In genomic region chr16:1705324-1705687, GRCh38 we compare ENCODE assay signal across 8 cellular contexts. TPM values are rescaled to one million over a fixed set of nuclear protein-coding genes. Genes with fewer than 3 reads are reported as not detected.
DNase-seq lines count a peak whose midpoint lies in the region; ATAC-seq and TF ChIP-seq lines count a peak whose summit lies in the region.
"Not testable (repeated sequence)": the region's sequence is repeated elsewhere in the genome, so short reads cannot be mapped to it uniquely, and the experiment has no call there.

No MANE protein-coding gene starts in this region.

- TF ChIP-seq CTCF in GM12864 (IDR thresholded peaks at IDR 0.05; ENCODE audit: low read depth, low read length, missing control alignments); OCI-LY7 (conservative IDR thresholded peaks at IDR 0.05; ENCODE audit: low read length); endothelial cell (IDR thresholded peaks at IDR 0.05; ENCODE audit: unreplicated experiment): not testable (repeated sequence)

- H3K4me3 ChIP-seq in GM12864 (ENCODE audit: low read depth, low read length) (peak overlapping the region; percentile 76), OCI-LY7 (ENCODE audit: low read depth, low read length, poor library complexity, severe bottlenecking) (peak overlapping the region; percentile 83), rectal smooth muscle tissue (ENCODE audit: low read length) (peak overlapping the region; percentile 94), urinary bladder (ENCODE audit: low read depth, low read length) (peak overlapping the region; percentile 81)

- not testable (repeated sequence) for H3K27me3 Mint-ChIP-seq in activated T-helper 17 cell treated with anti-CD3 and anti-CD28 coated beads, Interleukin-2, amount 50 U/mL, for 72 hours
- H3K27me3 Mint-ChIP-seq in endothelial cell (ENCODE audit: unreplicated experiment) = peaks cover 18% of the 10 kb centered on the region

- H3K27ac Mint-ChIP-seq in activated T-helper 17 cell treated with anti-CD3 and anti-CD28 coated beads, Interleukin-2, amount 50 U/mL, for 72 hours = peak overlapping the region; percentile 97
- H3K27ac Mint-ChIP-seq in endothelial cell (ENCODE audit: unreplicated experiment) = peak overlapping the region; percentile 97

- BruUV-seq in OCI-LY7 (replicated peaks; lab: Mats Ljungman, UMichigan) = not testable (repeated sequence)

- peaks cover 36% of the 10 kb centered on the region for H3K79me2 ChIP-seq in OCI-LY7 (ENCODE audit: insufficient read depth, low read depth, low read length)

- H3K4me1 ChIP-seq in OCI-LY7 (ENCODE audit: insufficient read depth, low read length, poor library complexity, severe bottlenecking) (peaks cover 25% of the 10 kb centered on the region), rectal smooth muscle tissue (ENCODE audit: control insufficient read depth, insufficient read depth, low read length) (peaks cover 12% of the 10 kb centered on the region)
- H3K4me1 ChIP-seq in urinary bladder (ENCODE audit: insufficient read depth) = not testable (repeated sequence)

- not testable (repeated sequence) for H3K9me3 ChIP-seq in OCI-LY7 (ENCODE audit: low read length)

- CTCF ChIA-PET in OCI-LY7 (lab: Charles Lee; ENCODE audit: unreplicated experiment) = interaction anchor here (0.9 to 1.3 kb wide), 3 partner anchors 19 to 77 kb away, joined by 3 to 5 read pairs (median 4); partner anchors contain the start of genes JPT2 and NUBP2

- peak overlapping the region; percentile 86 for H3K4me2 ChIP-seq in OCI-LY7 (ENCODE audit: low read length)

- H3K4me3 Mint-ChIP-seq in activated T-helper 17 cell treated with anti-CD3 and anti-CD28 coated beads, Interleukin-2, amount 50 U/mL, for 72 hours = peak overlapping the region; percentile 96
- peak overlapping the region; percentile 98 for H3K4me3 Mint-ChIP-seq in endothelial cell (ENCODE audit: unreplicated experiment)

- peak overlapping the region; percentile 85 for H3K9ac ChIP-seq in rectal smooth muscle tissue (ENCODE audit: low read length)

- DNase-seq in GM12864 (ENCODE audit: low read depth); OCI-LY7 (ENCODE audit: low spot score); endothelial cell (ENCODE audit: low spot score); left lobe of liver (ENCODE audit: low spot score): not testable (repeated sequence)

- H3K27me3 ChIP-seq in rectal smooth muscle tissue (ENCODE audit: control insufficient read depth, insufficient read depth, low read length) = not testable (repeated sequence)

- peak overlapping the region; percentile 83 for H2AFZ ChIP-seq in OCI-LY7 (ENCODE audit: low read length)

- peaks cover 36% of the 10 kb centered on the region for H3K36me3 Mint-ChIP-seq in activated T-helper 17 cell treated with anti-CD3 and anti-CD28 coated beads, Interleukin-2, amount 50 U/mL, for 72 hours (ENCODE audit: low read depth)
- peaks cover 29% of the 10 kb centered on the region for H3K36me3 Mint-ChIP-seq in endothelial cell (ENCODE audit: low read depth, unreplicated experiment)

- H3K36me3 ChIP-seq in OCI-LY7 (ENCODE audit: insufficient read depth, low read length) = peaks cover 47% of the 10 kb centered on the region
- not testable (repeated sequence) for H3K36me3 ChIP-seq in rectal smooth muscle tissue (ENCODE audit: control insufficient read depth, insufficient read depth, low read length); urinary bladder (ENCODE audit: insufficient read depth)

- peak; percentile 5 for ATAC-seq in HG03354 (IDR thresholded peaks at IDR 0.05; ENCODE audit: poor library complexity, severe bottlenecking, unreplicated experiment)
- peak; percentile 42 for ATAC-seq in activated T-helper 17 cell treated with anti-CD3 and anti-CD28 coated beads, Interleukin-2, amount 50 U/mL, for 72 hours (replicated peaks)
- peak; percentile 23 for ATAC-seq in left lobe of liver

- intact Hi-C loops in OCI-LY7 (cut with micrococcal nuclease; ENCODE audit: unreplicated experiment) = loop anchor here (1.0 to 2.0 kb wide), 2 partner anchors 26 to 93 kb away; partner anchors contain the start of genes CRAMP1 and IFT140

- peaks cover 15% of the 10 kb centered on the region; the same call in 1 of the 2 replicates for H4K20me1 ChIP-seq in OCI-LY7 (ENCODE audit: insufficient read depth, low read length)

- not testable (repeated sequence) for H3K4me1 Mint-ChIP-seq in activated T-helper 17 cell treated with anti-CD3 and anti-CD28 coated beads, Interleukin-2, amount 50 U/mL, for 72 hours
- H3K4me1 Mint-ChIP-seq in endothelial cell (ENCODE audit: unreplicated experiment) = peaks cover 16% of the 10 kb centered on the region

- peak overlapping the region; percentile 55 for H3K27ac ChIP-seq in OCI-LY7 (ENCODE audit: low read depth, low read length, poor library complexity, severe bottlenecking)
- peak overlapping the region; percentile 91 for H3K27ac ChIP-seq in rectal smooth muscle tissue (ENCODE audit: low read depth, low read length)
- H3K27ac ChIP-seq in urinary bladder (ENCODE audit: low read depth) = peak overlapping the region; percentile 79

- POLR2A ChIA-PET in OCI-LY7 (lab: Charles Lee) = interaction anchor here (0.7 to 2.0 kb wide), 7 partner anchors 12 to 566 kb away, joined by 3 to 12 read pairs (median 3); partner anchors contain the start of gene JPT2

- H3K9me3 Mint-ChIP-seq in activated T-helper 17 cell treated with anti-CD3 and anti-CD28 coated beads, Interleukin-2, amount 50 U/mL, for 72 hours; endothelial cell (ENCODE audit: unreplicated experiment): not testable (repeated sequence)

- under 1% methylated on average over 16 of the region's 16 CpGs for WGBS in urinary bladder

- not testable (repeated sequence) for H3K9me2 ChIP-seq in OCI-LY7 (ENCODE audit: insufficient read depth, low read length)

RNA-seq across cellular contexts. Expression of gene MAPK8IP3, which starts 0.7 kb away (rescaled TPM):
- total RNA-seq in OCI-LY7 (2014; rRNA removed; shearing (Covaris generic)) = 95.9 and 114 TPM in 2 replicates
- total RNA-seq in OCI-LY7 (2022) = 130 and 133 TPM in 2 replicates
- total RNA-seq in activated T-helper 17 cell treated with anti-CD3 and anti-CD28 coated beads, Interleukin-2, amount 50 U/mL, for 72 hours = 100 to 1,000 TPM in 1 of 2 donors, 10 to 100 TPM in 1; 59.9 to 106 TPM
- 147 TPM for total RNA-seq in endothelial cell (ENCODE audit: unreplicated experiment)
- 30.6 TPM for total RNA-seq in left lobe of liver
- 36.8 TPM for total RNA-seq in urinary bladder
- polyA plus RNA-seq in urinary bladder = 47.0 TPM

RNA-seq across cellular contexts. Expression of gene JPT2, which starts 27.2 kb away (rescaled TPM):
- 48.3 and 67.4 TPM in 2 replicates for total RNA-seq in OCI-LY7 (2014; rRNA removed; shearing (Covaris generic))
- total RNA-seq in OCI-LY7 (2022) = 75.2 and 80.3 TPM in 2 replicates
- 10 to 100 TPM; 55.9 to 85.1 TPM for total RNA-seq in activated T-helper 17 cell treated with anti-CD3 and anti-CD28 coated beads, Interleukin-2, amount 50 U/mL, for 72 hours
- total RNA-seq in endothelial cell (ENCODE audit: unreplicated experiment) = 180 TPM
- 33.1 TPM for total RNA-seq in left lobe of liver
- 37.3 TPM for total RNA-seq in urinary bladder
- 30.7 TPM for polyA plus RNA-seq in urinary bladder
